Comparison of ENCODE assay signal across 9 cellular contexts in the genomic region with DNA sequence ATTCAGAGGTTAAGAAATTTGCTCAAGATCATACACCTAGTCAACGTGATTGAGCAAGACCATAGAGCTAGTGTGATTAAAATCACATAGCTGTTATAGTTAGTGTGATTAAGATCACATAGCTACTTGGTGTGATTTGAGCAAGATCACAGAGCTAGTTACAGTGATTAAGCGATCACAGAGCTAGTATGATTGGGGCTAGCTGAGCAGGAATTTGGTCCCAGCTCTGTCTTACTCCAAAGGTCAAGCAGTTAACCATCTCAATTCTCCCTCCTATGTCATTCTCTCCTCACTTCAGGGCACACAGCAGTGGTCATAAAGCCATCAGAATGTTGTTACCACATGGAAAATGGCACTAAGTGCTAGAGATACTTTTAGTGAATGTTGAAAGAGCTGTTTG.
"Had no signal": no experiment of that assay in that cellular context is flagged by ENCODE, and none has a peak within 500 bp of the region (broad histone marks: within the 10 kb centered on the region; RNA-seq: fewer than 3 reads in every experiment).

No MANE protein-coding gene starts in this region.

- H3K4me3 Mint-ChIP-seq: HFFc6 had no signal

- ATAC-seq: HCT116, K562 had no signal

- FAIRE-seq: K562 had no signal

- DNase-seq: GM23248, GOT3, H7, HFFc6, IMR-90 had no signal

- H3K9me3 ChIP-seq: HAP-1 had no signal

- H3K4me3 ChIP-seq: GM23248, HAP-1, K562 had no signal

- H3K9ac ChIP-seq: GM23248 had no signal

- H3K36me3 ChIP-seq: HAP-1 had no signal

- H3K27ac Mint-ChIP-seq: HFFc6 had no signal

- H3K27ac ChIP-seq: GM23248, HL-60 had no signal

- H2AFZ ChIP-seq: GM23248 had no signal

- H3K9me3 Mint-ChIP-seq: HFFc6 had no signal
